In the genomic region with DNA sequence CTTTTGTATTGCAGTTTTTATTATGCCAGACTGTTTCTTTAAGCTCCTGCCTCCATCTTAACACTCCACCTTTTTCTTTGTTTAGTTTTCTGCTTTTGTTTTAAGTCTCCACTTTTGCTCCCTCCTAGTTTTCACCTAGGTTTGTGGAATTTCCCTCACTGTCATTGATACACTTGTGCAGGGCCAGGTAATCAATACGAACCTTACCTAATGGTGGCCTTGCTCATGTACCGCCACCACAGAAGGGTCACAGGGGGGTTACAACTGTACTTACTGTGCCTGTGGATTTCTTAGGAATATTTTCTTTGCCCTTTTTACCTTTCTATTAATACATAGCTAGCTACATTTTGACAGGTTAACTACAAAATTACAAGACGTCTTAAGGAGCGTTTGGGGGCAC, we compare ENCODE assay signal across 20 cellular contexts. TPM values are rescaled to one million over a fixed set of nuclear protein-coding genes. Genes with fewer than 3 reads are reported as not detected.
DNase-seq lines count a peak whose midpoint lies in the region; ATAC-seq, FAIRE-seq and TF ChIP-seq lines count a peak whose summit lies in the region.
"Had no signal": no experiment of that assay in that cellular context is flagged by ENCODE, and none has a peak within 500 bp of the region (broad histone marks: within the 10 kb centered on the region; RNA-seq: fewer than 3 reads in every experiment).

No MANE protein-coding gene starts in this region.

- H3K27ac ChIP-seq in right atrium auricular region (peak overlapping the region; percentile 78 to 84), HepG2 (ENCODE audit: extremely low read length, insufficient read depth, low read length) (peak overlapping the region; percentile 45)
- no peak overlapping the region for H3K27ac ChIP-seq in CD8-positive, alpha-beta memory T cell (ENCODE audit: low read depth, low read length)

- FAIRE-seq in HepG2 (lab: Jason Lieb, UNC): no peak
- FAIRE-seq: A549 had no signal

- no peaks in the 10 kb centered on the region for H4K20me1 ChIP-seq in HepG2 (ENCODE audit: insufficient read depth, low read length)

- no peaks in the 10 kb centered on the region for H3K9me3 Mint-ChIP-seq in nephron progenitor cell
- no peaks in the 10 kb centered on the region for H3K9me3 Mint-ChIP-seq in type B pancreatic cell
- no peaks in the 10 kb centered on the region for H3K9me3 Mint-ChIP-seq in natural killer cell
- no peaks in the 10 kb centered on the region for H3K9me3 Mint-ChIP-seq in CD8-positive, alpha-beta memory T cell
- H3K9me3 Mint-ChIP-seq: CD4-positive, alpha-beta T cell had no signal

- intact Hi-C loops in Right ventricle myocardium superior (cut with DNase I): no loop called here
- intact Hi-C loops in HepG2 (cut with micrococcal nuclease; ENCODE audit: unreplicated experiment): loop anchor here (10.0 kb wide), 1 partner anchor 46 kb away; the partner anchor contains the start of gene TPM1
- intact Hi-C loops in natural killer cell (cut with micrococcal nuclease): no loop called here

- no peaks in the 10 kb centered on the region for H3K27me3 ChIP-seq in right atrium auricular region
- no peaks in the 10 kb centered on the region for H3K27me3 ChIP-seq in HepG2 (ENCODE audit: control insufficient read depth in 1 of 2, insufficient read depth in 2 of 2, low read length in 2 of 2)
- no peaks in the 10 kb centered on the region for H3K27me3 ChIP-seq in CD8-positive, alpha-beta memory T cell (ENCODE audit: insufficient read depth, low read length, poor library complexity, severe bottlenecking)
- H3K27me3 ChIP-seq: MG63 had no signal

- no peaks in the 10 kb centered on the region for H3K36me3 Mint-ChIP-seq in nephron progenitor cell (ENCODE audit: low read depth)
- H3K36me3 Mint-ChIP-seq in type B pancreatic cell: no peaks in the 10 kb centered on the region
- H3K36me3 Mint-ChIP-seq in natural killer cell: no peaks in the 10 kb centered on the region
- H3K36me3 Mint-ChIP-seq in CD8-positive, alpha-beta memory T cell: no peaks in the 10 kb centered on the region

- no peak for TF ChIP-seq POLR2A in HepG2 (IDR thresholded peaks at IDR 0.05; ENCODE audit: insufficient read depth in 1 of 2, low read depth in 2 of 2, low read length in 2 of 2)

- DNase-seq in right atrium auricular region (ENCODE audit: low spot score) (no peak), Right ventricle myocardium superior (no peak), HepG2 (ENCODE audit: low spot score) (no peak), nephron progenitor cell (no peak), type B pancreatic cell (ENCODE audit: extremely low spot score, unreplicated experiment) (no peak), natural killer cell (no peak)
- no peak for DNase-seq in CD8-positive, alpha-beta memory T cell
- DNase-seq: CD4-positive, alpha-beta T cell; IMR-90; MG63; NCI-H1048; NCI-H1436; NCI-H1930; NCI-H226; NCI-H524; NCI-H82; OCI-M1 had no signal

- TF ChIP-seq RAD21 in HepG2 (CRISPR knock-in tag; IDR thresholded peaks at IDR 0.05): no peak

- H3K9me3 ChIP-seq in right atrium auricular region (no peaks in the 10 kb centered on the region), HepG2 (ENCODE audit: low read length) (no peaks in the 10 kb centered on the region)
- no peaks in the 10 kb centered on the region for H3K9me3 ChIP-seq in CD8-positive, alpha-beta memory T cell (ENCODE audit: low read length)
- H3K9me3 ChIP-seq: A549, HAP-1, MG63 had no signal

- no peak for TF ChIP-seq CTCF in right atrium auricular region (IDR thresholded peaks at IDR 0.05)
- TF ChIP-seq CTCF in HepG2 (CRISPR knock-in tag; IDR thresholded peaks at IDR 0.05): no peak
- TF ChIP-seq CTCF in nephron progenitor cell (IDR thresholded peaks at IDR 0.05): no peak
- no peak for TF ChIP-seq CTCF in type B pancreatic cell (conservative IDR thresholded peaks at IDR 0.05)
- TF ChIP-seq CTCF in natural killer cell (IDR thresholded peaks at IDR 0.05): no peak

- no TSS peak for BruUV-seq in HepG2 (replicated peaks; lab: Mats Ljungman, UMichigan)

- H3K36me3 ChIP-seq in right atrium auricular region (no peaks in the 10 kb centered on the region), HepG2 (replicated peaks in 1 of 2; ENCODE audit: control insufficient read depth in 1 of 2, insufficient read depth in 2 of 2, low read length in 2 of 2) (no peaks in the 10 kb centered on the region)
- no peaks in the 10 kb centered on the region for H3K36me3 ChIP-seq in CD8-positive, alpha-beta memory T cell (ENCODE audit: insufficient read depth, low read length)
- H3K36me3 ChIP-seq: HAP-1, MG63 had no signal

- 47% methylated on average over 4 of the region's 4 CpGs for WGBS in HepG2 (ENCODE audit: low lambda C conversion rate)

- ATAC-seq in Right ventricle myocardium superior (ENCODE audit: poor library complexity) (no peak), HepG2 (peak; percentile 60), natural killer cell (no peak), GM19035 (IDR thresholded peaks at IDR 0.05; ENCODE audit: unreplicated experiment) (no peak)
- ATAC-seq: A549 had no signal

- H3K27ac Mint-ChIP-seq in nephron progenitor cell: peak overlapping the region; percentile 32
- H3K27ac Mint-ChIP-seq in type B pancreatic cell: peak overlapping the region; percentile 44
- H3K27ac Mint-ChIP-seq in natural killer cell: no peak overlapping the region
- H3K27ac Mint-ChIP-seq in CD8-positive, alpha-beta memory T cell: no peak overlapping the region
- H3K27ac Mint-ChIP-seq: CD4-positive, alpha-beta T cell had no signal

- peaks cover 0 to 19% of the 10 kb centered on the region in 2 donors for H3K4me1 ChIP-seq in right atrium auricular region
- H3K4me1 ChIP-seq in HepG2 (ENCODE audit: insufficient read depth, low read length): peaks cover 63% of the 10 kb centered on the region
- no peaks in the 10 kb centered on the region for H3K4me1 ChIP-seq in CD8-positive, alpha-beta memory T cell (ENCODE audit: insufficient read depth, low read length)

- H3K9ac ChIP-seq in HepG2 (ENCODE audit: insufficient read depth, low read depth, low read length): no peak overlapping the region

- no peak overlapping the region for H2AFZ ChIP-seq in HepG2 (ENCODE audit: low read length)

- no peak overlapping the region for H3K4me3 ChIP-seq in right atrium auricular region
- H3K4me3 ChIP-seq in HepG2 (replicated peaks in 1 of 3; ENCODE audit: insufficient read depth in 1 of 3, low read depth in 2 of 3, low read length in 3 of 3): no peak overlapping the region; a peak in 2 of 6 replicates
- no peak overlapping the region for H3K4me3 ChIP-seq in CD8-positive, alpha-beta memory T cell (ENCODE audit: low read length)
- H3K4me3 ChIP-seq: A549, HAP-1, MG63 had no signal

- TF ChIP-seq EP300 in HepG2 (IDR thresholded peaks at IDR 0.05; ENCODE audit: low read depth in 2 of 2, low read length in 2 of 2) (no peak), HepG2 (CRISPR knock-in tag; IDR thresholded peaks at IDR 0.05; ENCODE audit: borderline replicate concordance) (no peak)

- CTCF ChIA-PET in HepG2 (lab: Yijun Ruan, JAX; ENCODE audit: low intra/inter-chr PET ratio, low total read pairs): no interaction called here
- CTCF ChIA-PET in CD8-positive, alpha-beta memory T cell (lab: Charles Lee): no interaction called here

- H3K27me3 Mint-ChIP-seq in nephron progenitor cell (ENCODE audit: low read depth, poor library complexity): peaks cover 2% of the 10 kb centered on the region
- no peaks in the 10 kb centered on the region for H3K27me3 Mint-ChIP-seq in type B pancreatic cell
- H3K27me3 Mint-ChIP-seq in natural killer cell (ENCODE audit: low read depth in 2 of 2): peaks cover 9 to 27% of the 10 kb centered on the region in 2 donors
- peaks cover 11 to 41% of the 10 kb centered on the region in 2 donors for H3K27me3 Mint-ChIP-seq in CD8-positive, alpha-beta memory T cell

- H3K4me1 Mint-ChIP-seq in nephron progenitor cell: peaks cover 52% of the 10 kb centered on the region
- H3K4me1 Mint-ChIP-seq in type B pancreatic cell (ENCODE audit: unreplicated experiment): peaks cover 41% of the 10 kb centered on the region
- no peaks in the 10 kb centered on the region for H3K4me1 Mint-ChIP-seq in natural killer cell
- H3K4me1 Mint-ChIP-seq in CD8-positive, alpha-beta memory T cell: no peaks in the 10 kb centered on the region

- in situ Hi-C loops in HepG2 (cut with HindIII; ENCODE audit: extremely low pct_ligation_motif_present, low pct_unique_long_range_greater_than_20kb): no loop called here

- POLR2A ChIA-PET in HepG2 (lab: Yijun Ruan, JAX): interaction anchor here (1.3 to 1.4 kb wide), 2 partner anchors 12 kb away, joined by 3 to 5 read pairs; no protein-coding TSS in a partner anchor
- POLR2A ChIA-PET in CD8-positive, alpha-beta memory T cell (lab: Charles Lee): no interaction called here

- H3K4me3 Mint-ChIP-seq in nephron progenitor cell: no peak overlapping the region
- H3K4me3 Mint-ChIP-seq in type B pancreatic cell: peak overlapping the region; percentile 13
- H3K4me3 Mint-ChIP-seq in natural killer cell: no peak overlapping the region
- H3K4me3 Mint-ChIP-seq in CD8-positive, alpha-beta memory T cell: no peak overlapping the region
- H3K4me3 Mint-ChIP-seq: CD4-positive, alpha-beta T cell had no signal

- H3K79me2 ChIP-seq in HepG2 (ENCODE audit: insufficient read depth, low read length): no peaks in the 10 kb centered on the region

- peak overlapping the region; percentile 72 for H3K4me2 ChIP-seq in HepG2 (ENCODE audit: low read depth, low read length)
- H3K4me2 ChIP-seq: A549 had no signal

RNA-seq across cellular contexts. Expression of gene TPM1, which starts 43.4 kb away (rescaled TPM):
- total RNA-seq in right atrium auricular region: 1,000 to 10,000 TPM; 5,368 to 7,988 TPM
- 12,703 TPM for total RNA-seq in Right ventricle myocardium superior
- 98.9 and 113 TPM in 2 replicates for total RNA-seq in HepG2 (2016; rRNA removed; fragmentation: Illumina TruSeq; extraction: Trizol)
- 49.9 and 54.7 TPM in 2 replicates for total RNA-seq in HepG2 (2016; cell fraction: cytosol; rRNA removed; fragmentation: Illumina TruSeq; extraction: Trizol; ENCODE audit: low read depth)
- total RNA-seq in HepG2 (2016; cell fraction: insoluble cytoplasmic fraction; rRNA removed; fragmentation: Illumina TruSeq; extraction: Trizol): 98.4 and 114 TPM in 2 replicates
- total RNA-seq in HepG2 (2016; cell fraction: membrane; rRNA removed; fragmentation: Illumina TruSeq; extraction: Trizol): 81.1 and 86.7 TPM in 2 replicates
- total RNA-seq in HepG2 (2016; cell fraction: nucleus; rRNA removed; fragmentation: Illumina TruSeq; extraction: Trizol): 75.6 and 78.8 TPM in 2 replicates
- polyA plus RNA-seq in HepG2 (2011; rRNA removed): 92.4 and 109 TPM in 2 replicates
- 45.6 and 56.5 TPM in 2 replicates for polyA plus RNA-seq in HepG2 (2011; cell fraction: cytosol; rRNA removed)
- polyA plus RNA-seq in HepG2 (2011; cell fraction: nucleus; rRNA removed): 245 and 247 TPM in 2 replicates
- 72.3 and 73.8 TPM in 2 replicates for polyA plus RNA-seq in HepG2 (2012)
- 39.7 and 50.0 TPM in 2 replicates for polyA plus RNA-seq in HepG2 (2016; cell fraction: cytosol; fragmentation: Illumina TruSeq; extraction: Trizol; ENCODE audit: low read depth)
- 112 and 120 TPM in 2 replicates for polyA plus RNA-seq in HepG2 (2016; cell fraction: insoluble cytoplasmic fraction; fragmentation: Illumina TruSeq; extraction: Trizol; ENCODE audit: low read depth)
- polyA plus RNA-seq in HepG2 (2016; cell fraction: membrane; fragmentation: Illumina TruSeq; extraction: Trizol; ENCODE audit: low read depth): 59.4 and 60.5 TPM in 2 replicates
- 97.1 and 98.9 TPM in 2 replicates for polyA plus RNA-seq in HepG2 (2016; cell fraction: nucleus; fragmentation: Illumina TruSeq; extraction: Trizol; ENCODE audit: insufficient read depth, low read depth)
- polyA minus RNA-seq in HepG2 (2011; rRNA and poly(A)+ RNA removed; ENCODE audit: low replicate concordance): 56.1 and 110 TPM in 2 replicates
- polyA minus RNA-seq in HepG2 (2011; cell fraction: cytosol; rRNA and poly(A)+ RNA removed): 22.5 and 29.1 TPM in 2 replicates
- polyA minus RNA-seq in HepG2 (2011; cell fraction: nucleus; rRNA and poly(A)+ RNA removed): 274 and 286 TPM in 2 replicates
- 343 and 447 TPM in 2 replicates for total RNA-seq in type B pancreatic cell (ENCODE audit: low replicate concordance)
- total RNA-seq in natural killer cell: 10 to 100 TPM; 21.5 to 33.0 (median 25.6) TPM
- total RNA-seq in CD8-positive, alpha-beta memory T cell: 1 to 10 TPM; 9.4 to 9.9 TPM
- 8.3 TPM for polyA plus RNA-seq in CD8-positive, alpha-beta memory T cell

Comparison
In these comparisons a context has a peak if more than half of its experiments do, and no peak if none do; other contexts are left out.
1. H3K27ac Mint-ChIP-seq: peak in nephron progenitor cell (single experiment) and type B pancreatic cell (single experiment); none in natural killer cell (0 of 2) and CD8-positive, alpha-beta memory T cell (0 of 8).
2. RNA of gene TPM1, which starts 43.4 kb away (total RNA-seq): 12,703 TPM in Right ventricle myocardium superior (single experiment) and 5,368 to 7,988 TPM in right atrium auricular region; 343 to 447 TPM in type B pancreatic cell, 49.9 to 114 TPM in HepG2, 21.5 to 33.0 TPM in natural killer cell and 9.4 to 9.9 TPM in CD8-positive, alpha-beta memory T cell; every median in the first group is over 10 times any median in the second.